ENCODE assay signal across 10 cellular contexts in the genomic region with DNA sequence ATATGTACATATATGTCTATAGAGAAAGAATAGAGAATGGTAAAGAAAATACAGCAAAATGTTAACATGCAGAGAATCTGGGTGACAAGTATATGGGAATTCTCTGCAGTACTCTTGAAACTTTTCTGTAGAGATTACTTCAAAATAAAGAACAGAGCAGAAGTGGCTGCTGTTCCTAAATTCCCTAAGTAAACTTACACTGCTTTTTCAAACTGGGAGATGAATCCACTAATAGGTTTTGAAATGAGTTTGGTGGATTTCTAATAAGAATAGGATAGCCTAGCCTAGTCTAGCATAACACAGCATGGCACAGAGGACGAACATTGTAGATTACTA. TPM values are rescaled to one million over a fixed set of nuclear protein-coding genes. Genes with fewer than 3 reads are reported as not detected.
DNase-seq lines count a peak whose midpoint lies in the region; ATAC-seq and TF ChIP-seq lines count a peak whose summit lies in the region.
"Had no signal": no experiment of that assay in that cellular context is flagged by ENCODE, and none has a peak within 500 bp of the region (broad histone marks: within the 10 kb centered on the region; RNA-seq: fewer than 3 reads in every experiment).

No MANE protein-coding gene starts in this region.

- peaks cover 16% of the 10 kb centered on the region for H3K27me3 Mint-ChIP-seq in activated naive CD4-positive, alpha-beta T cell treated with anti-CD3 and anti-CD28 coated beads, Interleukin-2, amount 50 U/mL, for 24 hours
- H3K27me3 Mint-ChIP-seq in T-helper 17 cell: peaks cover 38% of the 10 kb centered on the region

- no peak for TF ChIP-seq CTCF in thoracic aorta (IDR thresholded peaks at IDR 0.05)

- no peaks in the 10 kb centered on the region for H3K4me1 ChIP-seq in iPS-20b (ENCODE audit: insufficient read depth, low read length)
- peaks cover 12% of the 10 kb centered on the region in 2 donors for H3K4me1 ChIP-seq in thoracic aorta (ENCODE audit: control insufficient read depth in 1 of 2, low read depth in 2 of 2)

- H3K9me3 ChIP-seq in T-helper 17 cell (ENCODE audit: control insufficient read depth, low read length, poor library complexity, severe bottlenecking) (no peaks in the 10 kb centered on the region), iPS-20b (ENCODE audit: insufficient read depth, low read depth, low read length) (no peaks in the 10 kb centered on the region), thoracic aorta (no peaks in the 10 kb centered on the region)

- H3K9me3 Mint-ChIP-seq in activated naive CD4-positive, alpha-beta T cell treated with anti-CD3 and anti-CD28 coated beads, Interleukin-2, amount 50 U/mL, for 24 hours: no peaks in the 10 kb centered on the region
- H3K9me3 Mint-ChIP-seq in activated naive CD4-positive, alpha-beta T cell treated with anti-CD3 and anti-CD28 coated beads, Interleukin-2, amount 50 U/mL, for 72 hours: no peaks in the 10 kb centered on the region

- no peak for DNase-seq in activated naive CD4-positive, alpha-beta T cell treated with anti-CD3 and anti-CD28 coated beads, Interleukin-2, amount 50 U/mL, for 72 hours (ENCODE audit: low spot score in 2 of 2)
- DNase-seq in T-helper 17 cell (no peak), thoracic aorta (ENCODE audit: low spot score) (no peak), SW480 (ENCODE audit: low spot score) (no peak), cerebellar cortex (ENCODE audit: low spot score) (no peak), NCI-H1092 treated with DMSO at 0.1 percent for 48 hours (lab: John Stamatoyannopoulos, UW) (no peak)
- DNase-seq: occipital lobe, SHP77 treated with DMSO at 0.1 percent for 48 hours had no signal

- H3K27ac ChIP-seq in iPS-20b (ENCODE audit: low read length) (no peak overlapping the region), thoracic aorta (no peak overlapping the region)

- peak overlapping the region; percentile 71 for H3K27ac Mint-ChIP-seq in activated naive CD4-positive, alpha-beta T cell treated with anti-CD3 and anti-CD28 coated beads, Interleukin-2, amount 50 U/mL, for 24 hours
- H3K27ac Mint-ChIP-seq in activated naive CD4-positive, alpha-beta T cell treated with anti-CD3 and anti-CD28 coated beads, Interleukin-2, amount 50 U/mL, for 72 hours: no peak overlapping the region
- H3K27ac Mint-ChIP-seq in T-helper 17 cell: no peak overlapping the region

- H3K36me3 ChIP-seq in iPS-20b (ENCODE audit: insufficient read depth, low read depth, low read length) (no peaks in the 10 kb centered on the region), thoracic aorta (no peaks in the 10 kb centered on the region)

- peaks cover 1% of the 10 kb centered on the region for H3K36me3 Mint-ChIP-seq in activated naive CD4-positive, alpha-beta T cell treated with anti-CD3 and anti-CD28 coated beads, Interleukin-2, amount 50 U/mL, for 24 hours
- no peaks in the 10 kb centered on the region for H3K36me3 Mint-ChIP-seq in activated naive CD4-positive, alpha-beta T cell treated with anti-CD3 and anti-CD28 coated beads, Interleukin-2, amount 50 U/mL, for 72 hours
- peaks cover 5% of the 10 kb centered on the region for H3K36me3 Mint-ChIP-seq in T-helper 17 cell (ENCODE audit: low read depth)

- H3K4me3 Mint-ChIP-seq in activated naive CD4-positive, alpha-beta T cell treated with anti-CD3 and anti-CD28 coated beads, Interleukin-2, amount 50 U/mL, for 24 hours: peak overlapping the region; percentile 82
- H3K4me3 Mint-ChIP-seq in T-helper 17 cell: peak overlapping the region; percentile 80

- ATAC-seq in activated naive CD4-positive, alpha-beta T cell treated with anti-CD3 and anti-CD28 coated beads, Interleukin-2, amount 50 U/mL, for 72 hours: no peak
- ATAC-seq in T-helper 17 cell (no peak), thoracic aorta (ENCODE audit: insufficient number of reproducible peaks, low FRiP score, low read depth) (no peak)

- H3K27me3 ChIP-seq in iPS-20b (ENCODE audit: insufficient read depth, low read length) (peaks cover 73% of the 10 kb centered on the region), thoracic aorta (replicated peaks; ENCODE audit: insufficient read depth) (no peaks in the 10 kb centered on the region)

- peaks cover 14% of the 10 kb centered on the region for H3K4me1 Mint-ChIP-seq in activated naive CD4-positive, alpha-beta T cell treated with anti-CD3 and anti-CD28 coated beads, Interleukin-2, amount 50 U/mL, for 24 hours
- peaks cover 8% of the 10 kb centered on the region for H3K4me1 Mint-ChIP-seq in T-helper 17 cell

- H3K9ac ChIP-seq in iPS-20b (ENCODE audit: low read depth, low read length): no peak overlapping the region

- H3K4me3 ChIP-seq in iPS-20b (ENCODE audit: low read length) (peak overlapping the region; percentile 55), thoracic aorta (peak overlapping the region; percentile 72)

RNA-seq across cellular contexts. Expression of a gene that starts 0.5 kb away (rescaled TPM):
- total RNA-seq in activated naive CD4-positive, alpha-beta T cell treated with anti-CD3 and anti-CD28 coated beads, Interleukin-2, amount 50 U/mL, for 72 hours: under 1 TPM; 0.23 to 0.27 TPM
- total RNA-seq in T-helper 17 cell (1 to 10 TPM; 2.1 to 3.8 TPM), thoracic aorta (under 1 TPM in 1 of 2 donors, not detected in 1; 0.21 TPM)
- total RNA-seq: occipital lobe had no signal

RNA-seq across cellular contexts. Expression of a gene that starts 42.3 kb away (rescaled TPM):
- total RNA-seq in activated naive CD4-positive, alpha-beta T cell treated with anti-CD3 and anti-CD28 coated beads, Interleukin-2, amount 50 U/mL, for 72 hours: under 1 TPM; 0.02 to 0.08 TPM
- total RNA-seq in T-helper 17 cell (10 to 100 TPM; 27.6 to 28.3 TPM), thoracic aorta (10 to 100 TPM in 1 of 2 donors, 1 to 10 TPM in 1; 5.0 to 17.4 TPM)

Comparison
In these comparisons a context has a peak if more than half of its experiments do, and no peak if none do; other contexts are left out.
1. RNA of a gene that starts 42.3 kb away (total RNA-seq): 27.6 to 28.3 TPM in T-helper 17 cell and 5.0 to 17.4 TPM in thoracic aorta; 0.02 to 0.08 TPM in activated naive CD4-positive, alpha-beta T cell treated with anti-CD3 and anti-CD28 coated beads, Interleukin-2, amount 50 U/mL, for 72 hours; every median in the first group is over 4 times any median in the second.